Comparison of ENCODE assay signal across 8 cellular contexts in the genomic region with DNA sequence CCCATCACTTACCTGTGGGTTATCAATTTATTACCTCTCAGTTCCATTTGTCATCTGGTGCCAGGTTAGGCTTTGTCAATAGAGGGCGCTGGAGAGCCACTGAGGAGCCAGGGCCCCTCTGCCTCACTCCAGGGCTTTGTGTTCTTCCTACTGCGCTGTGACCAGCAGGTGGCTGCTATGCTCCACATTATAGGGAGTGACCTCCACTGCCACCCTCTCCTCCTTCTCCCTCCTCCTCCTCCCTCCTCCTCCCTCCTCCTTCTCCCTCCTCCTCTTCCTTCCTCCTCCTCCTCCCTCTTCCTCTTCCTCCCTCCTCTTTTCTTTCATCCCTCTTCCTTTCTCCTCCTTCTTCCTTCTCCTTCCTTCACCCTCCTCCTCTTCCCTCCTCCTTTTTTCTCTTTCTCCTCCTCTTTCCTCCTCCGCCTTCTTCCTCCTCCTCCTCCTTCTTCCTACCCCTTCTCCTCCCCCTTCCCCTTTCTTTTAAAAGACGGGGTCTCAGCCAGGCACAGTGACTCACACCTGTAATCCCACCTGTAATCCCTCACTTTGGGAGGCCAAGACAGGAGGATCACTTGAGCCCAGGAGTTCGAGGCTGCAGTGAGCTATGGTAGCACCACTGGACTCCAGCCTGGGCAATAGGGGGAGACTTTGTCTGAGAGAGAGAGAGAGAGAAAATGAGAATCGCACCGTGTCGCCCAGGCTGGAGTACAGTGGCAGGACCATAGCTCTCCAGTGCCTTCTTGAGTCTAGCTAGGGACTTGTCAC. TPM values are rescaled to one million over a fixed set of nuclear protein-coding genes. Genes with fewer than 3 reads are reported as not detected.
DNase-seq lines count a peak whose midpoint lies in the region; ATAC-seq, FAIRE-seq and TF ChIP-seq lines count a peak whose summit lies in the region.

No MANE protein-coding gene starts in this region.

- intact Hi-C loops in activated T-helper 2 cell treated with anti-CD3 and anti-CD28 coated beads, Interferon-gamma antibody, Interleukin-2, Interleukin-4, amounts not matched to agents 10 μg/mL and 5 μg/mL and 100 μg/mL, durations not matched to agents 14 hours and 24 hours and 36 hours (cut with micrococcal nuclease) = loop anchor here (1.0 to 10.0 kb wide), 5 partner anchors 23 to 237 kb away; no protein-coding TSS in a partner anchor

- ATAC-seq in upper lobe of left lung (ENCODE audit: low FRiP score in 2 of 2) = peak; percentile 99

- DNase-seq in ELF-1 (ENCODE audit: low read depth, low spot score) (peak; percentile 91), HCEC 1CT (peak; percentile 77), MV-4-11 (lab: John Stamatoyannopoulos, UW) (peak; percentile 92), SIG-M5 (lab: John Stamatoyannopoulos, UW) (peak; percentile 11), frontal cortex (ENCODE audit: low spot score in 2 of 2) (peak; percentile 78 to 87), upper lobe of left lung (peak in 1 of 2 donors; percentile 90)
- peak; percentile 85 for DNase-seq in activated T-helper 2 cell treated with anti-CD3 and anti-CD28 coated beads, Interferon-gamma antibody, Interleukin-2, Interleukin-4, amounts not matched to agents 10 μg/mL and 5 μg/mL and 100 μg/mL, durations not matched to agents 14 hours and 24 hours and 36 hours (ENCODE audit: low spot score)

- H3K4me3 ChIP-seq in parathyroid adenoma (ENCODE audit: low read depth, low read length) (no peak overlapping the region), upper lobe of left lung (no peak overlapping the region)

- TF ChIP-seq POLR2A in upper lobe of left lung (IDR thresholded peaks at IDR 0.05) = no peak

- H3K9ac ChIP-seq in parathyroid adenoma = no peak overlapping the region

- no peaks in the 10 kb centered on the region for H3K9me3 Mint-ChIP-seq in activated T-helper 2 cell treated with anti-CD3 and anti-CD28 coated beads, Interferon-gamma antibody, Interleukin-2, Interleukin-4, amounts not matched to agents 10 μg/mL and 5 μg/mL and 100 μg/mL, durations not matched to agents 14 hours and 24 hours and 36 hours

- TF ChIP-seq EP300 in upper lobe of left lung (IDR thresholded peaks at IDR 0.05) = no peak

- H3K36me3 ChIP-seq in parathyroid adenoma (ENCODE audit: control insufficient read depth, insufficient read depth, low read length) (no peaks in the 10 kb centered on the region), upper lobe of left lung (no peaks in the 10 kb centered on the region)

- TF ChIP-seq CTCF in parathyroid adenoma (IDR thresholded peaks at IDR 0.05) = peak; percentile 98
- TF ChIP-seq CTCF in upper lobe of left lung (IDR thresholded peaks at IDR 0.05) = peak; percentile 91 to 98 (median 96)

- peak overlapping the region; percentile 19 for H2AFZ ChIP-seq in parathyroid adenoma

- H3K79me2 ChIP-seq in parathyroid adenoma = no peaks in the 10 kb centered on the region

- H3K9me3 ChIP-seq in parathyroid adenoma (ENCODE audit: control insufficient read depth, low read length) (no peaks in the 10 kb centered on the region), upper lobe of left lung (no peaks in the 10 kb centered on the region)

- peaks cover 13% of the 10 kb centered on the region for H3K4me1 Mint-ChIP-seq in activated T-helper 2 cell treated with anti-CD3 and anti-CD28 coated beads, Interferon-gamma antibody, Interleukin-2, Interleukin-4, amounts not matched to agents 10 μg/mL and 5 μg/mL and 100 μg/mL, durations not matched to agents 14 hours and 24 hours and 36 hours (ENCODE audit: low read depth)

- H3K27ac Mint-ChIP-seq in activated T-helper 2 cell treated with anti-CD3 and anti-CD28 coated beads, Interferon-gamma antibody, Interleukin-2, Interleukin-4, amounts not matched to agents 10 μg/mL and 5 μg/mL and 100 μg/mL, durations not matched to agents 14 hours and 24 hours and 36 hours = peak overlapping the region; percentile 35

- no peak for FAIRE-seq in frontal cortex (lab: Jason Lieb, UNC)

- no peaks in the 10 kb centered on the region for H3K36me3 Mint-ChIP-seq in activated T-helper 2 cell treated with anti-CD3 and anti-CD28 coated beads, Interferon-gamma antibody, Interleukin-2, Interleukin-4, amounts not matched to agents 10 μg/mL and 5 μg/mL and 100 μg/mL, durations not matched to agents 14 hours and 24 hours and 36 hours (ENCODE audit: low read depth)

- H3K27me3 ChIP-seq in parathyroid adenoma (ENCODE audit: control insufficient read depth, insufficient read depth, low read length) = no peaks in the 10 kb centered on the region
- H3K27me3 ChIP-seq in upper lobe of left lung = no peaks in the 10 kb centered on the region

- 27 to 28% methylated on average over 8 of the region's 8 CpGs for WGBS in upper lobe of left lung, 2 donors

- H3K27me3 Mint-ChIP-seq in activated T-helper 2 cell treated with anti-CD3 and anti-CD28 coated beads, Interferon-gamma antibody, Interleukin-2, Interleukin-4, amounts not matched to agents 10 μg/mL and 5 μg/mL and 100 μg/mL, durations not matched to agents 14 hours and 24 hours and 36 hours (ENCODE audit: low read depth) = no peaks in the 10 kb centered on the region

- H3K27ac ChIP-seq in parathyroid adenoma = no peak overlapping the region
- no peak overlapping the region for H3K27ac ChIP-seq in upper lobe of left lung

- no peaks in the 10 kb centered on the region for H3K4me1 ChIP-seq in parathyroid adenoma
- H3K4me1 ChIP-seq in upper lobe of left lung = no peaks in the 10 kb centered on the region

- H3K4me3 Mint-ChIP-seq in activated T-helper 2 cell treated with anti-CD3 and anti-CD28 coated beads, Interferon-gamma antibody, Interleukin-2, Interleukin-4, amounts not matched to agents 10 μg/mL and 5 μg/mL and 100 μg/mL, durations not matched to agents 14 hours and 24 hours and 36 hours (ENCODE audit: low read depth) = no peak overlapping the region

- H3K4me2 ChIP-seq in parathyroid adenoma (ENCODE audit: low read length) = no peak overlapping the region

RNA-seq across cellular contexts. Expression of a gene that starts 10.3 kb away (rescaled TPM):
- 231 and 234 TPM in 2 replicates for total RNA-seq in activated T-helper 2 cell treated with anti-CD3 and anti-CD28 coated beads, Interferon-gamma antibody, Interleukin-2, Interleukin-4, amounts not matched to agents 10 μg/mL and 5 μg/mL and 100 μg/mL, durations not matched to agents 14 hours and 24 hours and 36 hours
- not detected for total RNA-seq in frontal cortex
- total RNA-seq in upper lobe of left lung = under 1 TPM in 3 of 6 donors, not detected in 3; 0.20 to 0.55 (median 0.30) TPM

RNA-seq across cellular contexts. Expression of a gene that starts 23.8 kb away (rescaled TPM):
- 58.4 and 63.3 TPM in 2 replicates for total RNA-seq in activated T-helper 2 cell treated with anti-CD3 and anti-CD28 coated beads, Interferon-gamma antibody, Interleukin-2, Interleukin-4, amounts not matched to agents 10 μg/mL and 5 μg/mL and 100 μg/mL, durations not matched to agents 14 hours and 24 hours and 36 hours
- total RNA-seq in frontal cortex = 3.7 TPM
- total RNA-seq in upper lobe of left lung = 10 to 100 TPM; 23.3 to 70.2 (median 37.3) TPM

RNA-seq across cellular contexts. Expression of a gene that starts 27.7 kb away (rescaled TPM):
- 0.59 and 1.2 TPM in 2 replicates for total RNA-seq in activated T-helper 2 cell treated with anti-CD3 and anti-CD28 coated beads, Interferon-gamma antibody, Interleukin-2, Interleukin-4, amounts not matched to agents 10 μg/mL and 5 μg/mL and 100 μg/mL, durations not matched to agents 14 hours and 24 hours and 36 hours
- total RNA-seq in frontal cortex = not detected
- total RNA-seq in upper lobe of left lung = not detected

RNA-seq across cellular contexts. Expression of a gene that starts 45.9 kb away (rescaled TPM):
- total RNA-seq in activated T-helper 2 cell treated with anti-CD3 and anti-CD28 coated beads, Interferon-gamma antibody, Interleukin-2, Interleukin-4, amounts not matched to agents 10 μg/mL and 5 μg/mL and 100 μg/mL, durations not matched to agents 14 hours and 24 hours and 36 hours = 431 and 461 TPM in 2 replicates
- 210 TPM for total RNA-seq in frontal cortex
- total RNA-seq in upper lobe of left lung = 100 to 1,000 TPM in 5 of 6 donors, 10 to 100 TPM in 1; 90.1 to 290 (median 235) TPM

RNA-seq across cellular contexts. Expression of a gene that starts 48.2 kb away (rescaled TPM):
- 136 and 138 TPM in 2 replicates for total RNA-seq in activated T-helper 2 cell treated with anti-CD3 and anti-CD28 coated beads, Interferon-gamma antibody, Interleukin-2, Interleukin-4, amounts not matched to agents 10 μg/mL and 5 μg/mL and 100 μg/mL, durations not matched to agents 14 hours and 24 hours and 36 hours
- 2.9 TPM for total RNA-seq in frontal cortex
- 10 to 100 TPM in 5 of 6 donors, 1 to 10 TPM in 1; 6.4 to 28.4 (median 18.8) TPM for total RNA-seq in upper lobe of left lung

Comparison
In these comparisons a context has a peak if more than half of its experiments do, and no peak if none do; other contexts are left out.
1. RNA of a gene that starts 10.3 kb away (total RNA-seq): 231 to 234 TPM in activated T-helper 2 cell treated with anti-CD3 and anti-CD28 coated beads, Interferon-gamma antibody, Interleukin-2, Interleukin-4, amounts not matched to agents 10 μg/mL and 5 μg/mL and 100 μg/mL, durations not matched to agents 14 hours and 24 hours and 36 hours; 0.20 to 0.55 TPM in upper lobe of left lung and not detected in frontal cortex (single experiment); every median in the first group is over 100 times any median in the second.